Comparison of ENCODE assay signal across 34 cellular contexts in the genomic region with DNA sequence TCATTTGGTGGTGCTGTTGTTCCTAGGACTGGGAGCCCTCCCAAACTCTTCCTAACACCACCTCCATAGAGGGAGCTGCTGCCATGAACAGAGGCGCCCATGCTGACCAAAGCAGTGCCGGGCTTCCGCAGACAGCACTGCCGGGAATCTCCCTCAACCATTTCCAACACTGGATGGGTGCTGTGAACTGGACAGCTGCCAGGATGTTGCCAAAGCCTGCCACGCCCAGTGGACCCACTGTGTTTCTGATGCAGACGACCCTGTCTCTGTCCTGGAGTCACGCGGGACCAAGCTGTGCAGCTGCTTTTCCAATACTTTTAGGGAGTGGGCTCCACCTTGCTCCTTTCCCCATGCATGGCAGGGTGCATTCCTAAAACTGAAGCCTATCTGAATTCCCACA.
"Had no signal": no experiment of that assay in that cellular context is flagged by ENCODE, and none has a peak within 500 bp of the region (broad histone marks: within the 10 kb centered on the region; RNA-seq: fewer than 3 reads in every experiment).

No MANE protein-coding gene starts in this region.

- H3K4me3 Mint-ChIP-seq: activated CD4-positive, alpha-beta memory T cell treated with anti-CD3 and anti-CD28 coated beads, Interleukin-2, amount 10 ng/mL, durations not matched to agents 7 days and 5 days; activated CD4-positive, alpha-beta T cell treated with anti-CD3 and anti-CD28 coated beads for 36 hours; activated CD4-positive, alpha-beta T cell treated with anti-CD3 and anti-CD28 coated beads, Interleukin-2, amount 10 ng/mL, durations not matched to agents 7 days and 5 days; activated naive CD4-positive, alpha-beta T cell treated with anti-CD3 and anti-CD28 coated beads for 36 hours; activated naive CD8-positive, alpha-beta T cell treated with anti-CD3 and anti-CD28 coated beads for 36 hours; activated T-cell treated with anti-CD3 and anti-CD28 coated beads, Interleukin-2, amount 50 U/mL, for 4 hours; activated T-cell treated with anti-CD3 and anti-CD28 coated beads, Interleukin-2, amount 50 U/mL, for 72 hours; activated T-helper 1 cell treated with anti-CD3 and anti-CD28 coated beads, Interleukin-12 subunit alpha, Interleukin-12 subunit beta, Interleukin-2, Interleukin-4 antibody, amounts not matched to agents 30 ng/mL and 10 ng/mL and 1 ng/mL, durations not matched to agents 14 hours and 24 hours and 36 hours; activated T-helper 17 cell treated with anti-CD3 and anti-CD28 coated beads, Interleukin-2, amount 50 U/mL, for 72 hours; T-helper 1 cell treated with Interleukin-12 subunit alpha and Interleukin-12 subunit beta and Interleukin-4 antibody, amounts not matched to agents 30 μg/mL and 1 μg/mL, for 36 hours; T-helper 2 cell treated with Interferon-gamma antibody and Interleukin-4, amounts not matched to agents 5 μg/mL and 100 μg/mL, for 36 hours; WTC11 had no signal

- H3K9me3 ChIP-seq: adrenal gland, body of pancreas, breast epithelium had no signal

- H3K4me3 ChIP-seq: adrenal gland, body of pancreas, breast epithelium had no signal

- DNase-seq: activated CD4-positive, alpha-beta memory T cell treated with anti-CD3 and anti-CD28 coated beads, Interleukin-2, amount 10 ng/mL, durations not matched to agents 7 days and 5 days; activated CD4-positive, alpha-beta T cell treated with anti-CD3 and anti-CD28 coated beads for 1 hour; activated CD4-positive, alpha-beta T cell treated with anti-CD3 and anti-CD28 coated beads for 36 hours; activated CD4-positive, alpha-beta T cell treated with anti-CD3 and anti-CD28 coated beads for 48 hours; activated CD4-positive, alpha-beta T cell treated with anti-CD3 and anti-CD28 coated beads, Interleukin-2, amount 10 ng/mL, durations not matched to agents 7 days and 5 days; activated CD4-positive, alpha-beta T cell treated with anti-CD3 and anti-CD28 coated beads, Interleukin-2, amount 50 U/mL, for 48 hours; activated CD4-positive, CD25-positive, alpha-beta regulatory T cell; activated effector memory CD4-positive, alpha-beta T cell treated with anti-CD3 and anti-CD28 coated beads, Interleukin-2, amount 50 U/mL, for 16 hours; activated gamma-delta T cell treated with Interleukin-2 at 50 U/mL for 16 hours; activated naive CD4-positive, alpha-beta T cell; activated naive CD4-positive, alpha-beta T cell treated with anti-CD3 and anti-CD28 coated beads for 36 hours; activated naive CD4-positive, alpha-beta T cell treated with anti-CD3 and anti-CD28 coated beads, Interleukin-2, amount 50 U/mL, for 16 hours; activated naive CD8-positive, alpha-beta T cell treated with anti-CD3 and anti-CD28 coated beads for 36 hours; activated T-cell treated with anti-CD3 and anti-CD28 coated beads for 4 hours; activated T-cell treated with anti-CD3 and anti-CD28 coated beads, Interleukin-2, amount 50 U/mL, for 1 hour; activated T-cell treated with anti-CD3 and anti-CD28 coated beads, Interleukin-2, amount 50 U/mL, for 4 hours; activated T-cell treated with anti-CD3 and anti-CD28 coated beads, Interleukin-2, amount 50 U/mL, for 72 hours; adrenal gland; amniotic stem cell; aorta; body of pancreas; brain microvascular endothelial cell; central memory CD4-positive, alpha-beta T cell; T-helper 1 cell; T-helper 2 cell; T-helper 9 cell; WERI-Rb-1 had no signal

- H3K9me3 Mint-ChIP-seq: activated CD4-positive, alpha-beta memory T cell treated with anti-CD3 and anti-CD28 coated beads, Interleukin-2, amount 10 ng/mL, durations not matched to agents 7 days and 5 days; activated CD4-positive, alpha-beta T cell treated with anti-CD3 and anti-CD28 coated beads, Interleukin-2, amount 10 ng/mL, durations not matched to agents 7 days and 5 days; activated naive CD4-positive, alpha-beta T cell treated with anti-CD3 and anti-CD28 coated beads for 36 hours; activated naive CD4-positive, alpha-beta T cell treated with anti-CD3 and anti-CD28 coated beads, Interleukin-2, amount 50 U/mL, for 72 hours; activated naive CD8-positive, alpha-beta T cell treated with anti-CD3 and anti-CD28 coated beads for 36 hours; activated T-cell treated with anti-CD3 and anti-CD28 coated beads, Interleukin-2, amount 50 U/mL, for 4 hours; activated T-cell treated with anti-CD3 and anti-CD28 coated beads, Interleukin-2, amount 50 U/mL, for 72 hours; activated T-helper 1 cell treated with anti-CD3 and anti-CD28 coated beads, Interleukin-12 subunit alpha, Interleukin-12 subunit beta, Interleukin-2, Interleukin-4 antibody, amounts not matched to agents 30 ng/mL and 10 ng/mL and 1 ng/mL, durations not matched to agents 14 hours and 24 hours and 36 hours; activated T-helper 17 cell treated with anti-CD3 and anti-CD28 coated beads, Interleukin-2, amount 50 U/mL, for 72 hours; T-helper 1 cell treated with Interleukin-12 subunit alpha and Interleukin-12 subunit beta and Interleukin-4 antibody, amounts not matched to agents 30 μg/mL and 1 μg/mL, for 36 hours; T-helper 2 cell treated with Interferon-gamma antibody and Interleukin-4, amounts not matched to agents 5 μg/mL and 100 μg/mL, for 36 hours; WTC11 had no signal

- H3K36me3 Mint-ChIP-seq: activated naive CD4-positive, alpha-beta T cell treated with anti-CD3 and anti-CD28 coated beads, Interleukin-2, amount 50 U/mL, for 72 hours; activated naive CD8-positive, alpha-beta T cell treated with anti-CD3 and anti-CD28 coated beads for 36 hours; WTC11 had no signal

- H3K27ac Mint-ChIP-seq: activated CD4-positive, alpha-beta memory T cell treated with anti-CD3 and anti-CD28 coated beads, Interleukin-2, amount 10 ng/mL, durations not matched to agents 7 days and 5 days; activated CD4-positive, alpha-beta T cell treated with anti-CD3 and anti-CD28 coated beads for 36 hours; activated CD4-positive, alpha-beta T cell treated with anti-CD3 and anti-CD28 coated beads, Interleukin-2, amount 10 ng/mL, durations not matched to agents 7 days and 5 days; activated naive CD4-positive, alpha-beta T cell treated with anti-CD3 and anti-CD28 coated beads for 36 hours; activated naive CD4-positive, alpha-beta T cell treated with anti-CD3 and anti-CD28 coated beads, Interleukin-2, amount 50 U/mL, for 72 hours; activated naive CD8-positive, alpha-beta T cell treated with anti-CD3 and anti-CD28 coated beads for 36 hours; activated T-cell treated with anti-CD3 and anti-CD28 coated beads, Interleukin-2, amount 50 U/mL, for 72 hours; activated T-helper 1 cell treated with anti-CD3 and anti-CD28 coated beads, Interleukin-12 subunit alpha, Interleukin-12 subunit beta, Interleukin-2, Interleukin-4 antibody, amounts not matched to agents 30 ng/mL and 10 ng/mL and 1 ng/mL, durations not matched to agents 14 hours and 24 hours and 36 hours; activated T-helper 17 cell treated with anti-CD3 and anti-CD28 coated beads, Interleukin-2, amount 50 U/mL, for 72 hours; T-helper 1 cell treated with Interleukin-12 subunit alpha and Interleukin-12 subunit beta and Interleukin-4 antibody, amounts not matched to agents 30 μg/mL and 1 μg/mL, for 36 hours; T-helper 2 cell treated with Interferon-gamma antibody and Interleukin-4, amounts not matched to agents 5 μg/mL and 100 μg/mL, for 36 hours; WTC11 had no signal

- H3K36me3 ChIP-seq: adrenal gland, brain microvascular endothelial cell, breast epithelium, WERI-Rb-1 had no signal

- H3K4me1 ChIP-seq: adrenal gland, body of pancreas, breast epithelium had no signal

- H3K27me3 ChIP-seq: adrenal gland, body of pancreas, brain microvascular endothelial cell had no signal

- H3K4me1 Mint-ChIP-seq: activated CD4-positive, alpha-beta memory T cell treated with anti-CD3 and anti-CD28 coated beads, Interleukin-2, amount 10 ng/mL, durations not matched to agents 7 days and 5 days; activated CD4-positive, alpha-beta T cell treated with anti-CD3 and anti-CD28 coated beads for 36 hours; activated CD4-positive, alpha-beta T cell treated with anti-CD3 and anti-CD28 coated beads, Interleukin-2, amount 10 ng/mL, durations not matched to agents 7 days and 5 days; activated naive CD8-positive, alpha-beta T cell treated with anti-CD3 and anti-CD28 coated beads for 36 hours; activated T-helper 17 cell treated with anti-CD3 and anti-CD28 coated beads, Interleukin-2, amount 50 U/mL, for 72 hours had no signal

- H3K27ac ChIP-seq: adrenal gland, body of pancreas, brain microvascular endothelial cell, breast epithelium, WERI-Rb-1 had no signal
